Comparison of ENCODE assay signal across 29 cellular contexts in the genomic region with DNA sequence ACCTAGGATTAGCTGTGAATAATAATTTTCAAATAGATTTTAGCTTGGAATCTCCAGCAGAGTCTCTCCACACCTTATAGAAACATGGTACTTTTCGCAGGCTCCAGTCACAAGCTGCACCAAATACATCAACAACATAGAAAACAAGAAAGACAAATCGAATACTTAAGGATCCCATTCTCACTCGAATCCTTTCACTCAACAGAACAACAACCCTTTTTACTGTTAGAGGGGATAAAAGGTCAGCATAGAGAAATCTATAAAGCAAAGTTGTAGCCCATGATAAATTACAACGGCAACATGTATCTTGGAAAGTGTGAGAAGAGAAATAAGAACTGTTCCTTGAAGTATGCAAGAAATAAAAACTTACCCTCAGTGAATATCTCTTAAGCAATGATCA. TPM values are rescaled to one million over a fixed set of nuclear protein-coding genes. Genes with fewer than 3 reads are reported as not detected.
"Had no signal": no experiment of that assay in that cellular context is flagged by ENCODE, and none has a peak within 500 bp of the region (broad histone marks: within the 10 kb centered on the region; RNA-seq: fewer than 3 reads in every experiment).

No MANE protein-coding gene starts in this region.

- H3K36me3 ChIP-seq: gastroesophageal sphincter, heart left ventricle, left lung, neural progenitor cell, suprapubic skin, transverse colon had no signal

- H3K4me3 Mint-ChIP-seq: mesothelial cell of epicardium; naive B cell; natural killer cell treated with Interleukin-12 subunit alpha and Interleukin-12 subunit beta and Interleukin-15 and Interleukin-18, amount 100 ng/mL, for 72 hours; neural progenitor cell; stimulated activated naive CD8-positive, alpha-beta T cell treated with anti-CD3 and anti-CD28 coated beads, Interleukin-15, amount 100 ng/mL, for 72 hours had no signal

- FAIRE-seq: islet of Langerhans had no signal

- H3K9me3 Mint-ChIP-seq: mesothelial cell of epicardium; stimulated activated naive CD8-positive, alpha-beta T cell treated with anti-CD3 and anti-CD28 coated beads, Interleukin-15, amount 100 ng/mL, for 72 hours had no signal

- H3K9ac ChIP-seq: neural progenitor cell had no signal

- H2AFZ ChIP-seq: hepatocyte, neural progenitor cell had no signal

- H3K36me3 Mint-ChIP-seq: neural progenitor cell had no signal

- ATAC-seq: foreskin keratinocyte; gastroesophageal sphincter; heart left ventricle; left cardiac atrium; left lung; mucosa of descending colon; natural killer cell treated with Interleukin-12 subunit alpha and Interleukin-12 subunit beta and Interleukin-15 and Interleukin-18, amount 100 ng/mL, for 72 hours; psoas muscle; sciatic nerve; stimulated activated naive CD8-positive, alpha-beta T cell treated with anti-CD3 and anti-CD28 coated beads, Interleukin-15, amount 100 ng/mL, for 72 hours had no signal

- H3K4me2 ChIP-seq: hepatocyte, smooth muscle cell had no signal

- H3K4me1 ChIP-seq: foreskin keratinocyte, left lung had no signal

- H3K4me3 ChIP-seq: gastroesophageal sphincter, heart left ventricle, hepatocyte, left lung, mucosa of descending colon, neural progenitor cell, psoas muscle, smooth muscle cell, suprapubic skin, transverse colon had no signal

- H3K27ac Mint-ChIP-seq: mesothelial cell of epicardium; naive B cell; natural killer cell treated with Interleukin-12 subunit alpha and Interleukin-12 subunit beta and Interleukin-15 and Interleukin-18, amount 100 ng/mL, for 72 hours; neural progenitor cell; stimulated activated naive CD8-positive, alpha-beta T cell treated with anti-CD3 and anti-CD28 coated beads, Interleukin-15, amount 100 ng/mL, for 72 hours had no signal

- H3K9me3 ChIP-seq: heart left ventricle, left lung, mucosa of descending colon, psoas muscle, suprapubic skin, transverse colon had no signal

- H3K27ac ChIP-seq: foreskin keratinocyte, gastroesophageal sphincter, heart left ventricle, hepatocyte, left lung, neural progenitor cell, psoas muscle, suprapubic skin, transverse colon had no signal

- DNase-seq: cerebellar nuclear complex; dorsolateral prefrontal cortex; effector CD4-positive, alpha-beta T cell; foreskin keratinocyte; heart left ventricle; left cardiac atrium; left lung; mesenchymal stem cell; mucosa of descending colon; naive B cell; psoas muscle; stimulated activated CD4-positive, alpha-beta T cell treated with anti-CD3 and anti-CD28 coated beads, Interleukin-12 subunit alpha, Interleukin-12 subunit beta, amount 100 ng/mL, for 4 hours; stimulated activated CD4-positive, alpha-beta T cell treated with anti-CD3 and anti-CD28 coated beads, Interleukin-1b, Interleukin-23, amount 100 ng/mL, for 48 hours; stimulated activated CD4-positive, alpha-beta T cell treated with anti-CD3 and anti-CD28 coated beads, Interleukin-4, amount 100 ng/mL, for 1 hour; stimulated activated CD8-positive, alpha-beta memory T cell treated with anti-CD3 and anti-CD28 coated beads, Interleukin-4, amount 100 ng/mL, for 48 hours; stimulated activated naive CD4-positive, alpha-beta T cell; stimulated activated naive CD8-positive, alpha-beta T cell treated with anti-CD3 and anti-CD28 coated beads, Interleukin-15, amount 100 ng/mL, for 72 hours; transverse colon had no signal

RNA-seq across cellular contexts. Expression of gene DLX6, which starts 8.2 kb away (rescaled TPM):
- total RNA-seq: foreskin keratinocyte; kidney epithelial cell; left lung; lung microvascular endothelial cell; natural killer cell treated with Interleukin-12 subunit alpha and Interleukin-12 subunit beta and Interleukin-15 and Interleukin-18, amount 100 ng/mL, for 72 hours; psoas muscle; sciatic nerve; transverse colon had no signal
- polyA plus RNA-seq: heart left ventricle, psoas muscle had no signal

RNA-seq across cellular contexts. Expression of gene DLX5, which starts 11.1 kb away (rescaled TPM):
- total RNA-seq: kidney epithelial cell; lung microvascular endothelial cell; natural killer cell treated with Interleukin-12 subunit alpha and Interleukin-12 subunit beta and Interleukin-15 and Interleukin-18, amount 100 ng/mL, for 72 hours; psoas muscle; transverse colon had no signal
- polyA plus RNA-seq: psoas muscle had no signal
